In genomic region chr2:106107509-106108131, GRCh38 we compare ENCODE assay signal across 8 cellular contexts.
A peak's percentile ranks its signal among the peaks of the same experiment; 100 is the strongest.
DNase-seq lines count a peak whose midpoint lies in the region; ATAC-seq lines count a peak whose summit lies in the region.

No MANE protein-coding gene starts in this region.

- DNase-seq in GM03348 (ENCODE audit: low spot score) (peak; percentile 57), M059J (ENCODE audit: low read depth) (peak; percentile 56), fibroblast of peridontal ligament (ENCODE audit: extremely low read depth) (peak; percentile 14), inferior parietal cortex (ENCODE audit: extremely low spot score) (no peak), GOT3 (lab: John Stamatoyannopoulos, UW) (no peak), 8988T (no peak), NCI-H526 (lab: John Stamatoyannopoulos, UW) (no peak)

- peak; percentile 56 for ATAC-seq in GM21390 (IDR thresholded peaks at IDR 0.05; ENCODE audit: unreplicated experiment)

Comparison
In these comparisons a context has a peak if more than half of its experiments do, and no peak if none do; other contexts are left out.
1. DNase-seq: peak in GM03348 (single experiment), M059J (single experiment) and fibroblast of peridontal ligament (single experiment); none in inferior parietal cortex (single experiment), GOT3 (single experiment), 8988T (single experiment) and NCI-H526 (0 of 2).